Comparison of ENCODE assay signal across 8 cellular contexts in genomic region chr17:80426671-80427326, GRCh38. TPM values are rescaled to one million over a fixed set of nuclear protein-coding genes. Genes with fewer than 3 reads are reported as not detected.
DNase-seq lines count a peak whose midpoint lies in the region; ATAC-seq lines count a peak whose summit lies in the region.

No MANE protein-coding gene starts in this region.

- intact Hi-C loops in left colon (cut with DNase I, micrococcal nuclease): loop anchor here (5.0 to 10.0 kb wide), 2 partner anchors 548 to 556 kb away; no protein-coding TSS in a partner anchor

- ATAC-seq in HG02610 (IDR thresholded peaks at IDR 0.05; ENCODE audit: unreplicated experiment): peak; percentile 43
- ATAC-seq in left colon: peak; percentile 88
- no peak for ATAC-seq in HG03175 (IDR thresholded peaks at IDR 0.05; ENCODE audit: unreplicated experiment)

- DNase-seq in DMS153 treated with DMSO at 0.1 percent for 48 hours (lab: John Stamatoyannopoulos, UW; ENCODE audit: unreplicated experiment): peak; percentile 21
- DNase-seq in NCI-H2227 treated with DMSO at 0.1 percent for 48 hours (lab: John Stamatoyannopoulos, UW): peak; percentile 39
- peak; percentile 81 for DNase-seq in activated CD4-positive, alpha-beta T cell treated with anti-CD3 and anti-CD28 coated beads for 1 hour
- peak; percentile 84 for DNase-seq in central memory CD4-positive, alpha-beta T cell
- DNase-seq in left colon: peak in 1 of 2 donors; percentile 76
- DNase-seq in stimulated activated CD4-positive, alpha-beta T cell treated with anti-CD3 and anti-CD28 coated beads, Interleukin-4, amount 100 ng/mL, for 24 hours: peak; percentile 89

RNA-seq across cellular contexts. Expression of gene ENDOV, which starts 11.8 kb away (rescaled TPM):
- total RNA-seq in left colon: 10 to 100 TPM; 23.2 to 25.5 TPM

RNA-seq across cellular contexts. Expression of gene NPTX1, which starts 49.6 kb away (rescaled TPM):
- 1 to 10 TPM in 1 of 2 donors, under 1 TPM in 1; 0.12 to 9.8 TPM for total RNA-seq in left colon
